Comparison of ENCODE assay signal across 10 cellular contexts in genomic region chr7:95420996-95421846, GRCh38. TPM values are rescaled to one million over a fixed set of nuclear protein-coding genes. Genes with fewer than 3 reads are reported as not detected.
DNase-seq lines count a peak whose midpoint lies in the region; ATAC-seq lines count a peak whose summit lies in the region.
"Had no signal": no experiment of that assay in that cellular context is flagged by ENCODE, and none has a peak within 500 bp of the region (broad histone marks: within the 10 kb centered on the region; RNA-seq: fewer than 3 reads in every experiment).

No MANE protein-coding gene starts in this region.

- no peaks in the 10 kb centered on the region for H3K36me3 ChIP-seq in adipocyte (ENCODE audit: control insufficient read depth, insufficient read depth, low read length, severe bottlenecking)

- H3K9ac ChIP-seq in adipocyte (ENCODE audit: low read length) = no peak overlapping the region

- H3K9me3 ChIP-seq in adipocyte (ENCODE audit: control insufficient read depth, low read length) = no peaks in the 10 kb centered on the region

- peak; percentile 62 for ATAC-seq in HG02884 (IDR thresholded peaks at IDR 0.05; ENCODE audit: unreplicated experiment)
- peak; percentile 65 for ATAC-seq in left lobe of liver

- no peaks in the 10 kb centered on the region for H3K27me3 ChIP-seq in adipocyte (replicated peaks; ENCODE audit: control insufficient read depth, insufficient read depth, low read length)

- no peak overlapping the region for H3K4me3 ChIP-seq in adipocyte (ENCODE audit: low read length)

- peak; percentile 76 for DNase-seq in Ammon's horn (ENCODE audit: low spot score)
- DNase-seq in adipocyte (ENCODE audit: low read depth) = peak; percentile 66
- no peak for DNase-seq in left lobe of liver (ENCODE audit: low spot score)
- no peak for DNase-seq in epidermal melanocyte (ENCODE audit: insufficient read length, low spot score)
- no peak for DNase-seq in amniotic stem cell (lab: John Stamatoyannopoulos, UW)
- no peak for DNase-seq in MV-4-11 (lab: John Stamatoyannopoulos, UW)
- no peak for DNase-seq in activated CD8-positive, alpha-beta memory T cell treated with anti-CD3 and anti-CD28 coated beads for 24 hours
- DNase-seq: activated CD4-positive, alpha-beta memory T cell treated with anti-CD3 and anti-CD28 coated beads, Interleukin-2, amount 10 ng/mL, durations not matched to agents 7 days and 5 days had no signal

- H3K4me1 ChIP-seq in adipocyte (ENCODE audit: control insufficient read depth, insufficient read depth, low read length) = peaks cover 12% of the 10 kb centered on the region

RNA-seq across cellular contexts. Expression of gene PON2, which starts 13.6 kb away (rescaled TPM):
- total RNA-seq in left lobe of liver = 86.1 TPM
- total RNA-seq: OCI-LY7 had no signal

RNA-seq across cellular contexts. Expression of gene PON3, which starts 25.0 kb away (rescaled TPM):
- 256 TPM for total RNA-seq in left lobe of liver
- total RNA-seq: activated CD4-positive, alpha-beta memory T cell treated with anti-CD3 and anti-CD28 coated beads, Interleukin-2, amount 10 ng/mL, durations not matched to agents 7 days and 5 days; OCI-LY7 had no signal

Comparison
In these comparisons a context has a peak if more than half of its experiments do, and no peak if none do; other contexts are left out.
1. DNase-seq: peak in Ammon's horn (single experiment) and adipocyte (single experiment); none in left lobe of liver (single experiment), epidermal melanocyte (single experiment), amniotic stem cell (single experiment), MV-4-11 (single experiment) and activated CD8-positive, alpha-beta memory T cell treated with anti-CD3 and anti-CD28 coated beads for 24 hours (single experiment).